1 cellular context compared by ENCODE assay signal in genomic region chr11:47257518-47258316, GRCh38.
A peak's percentile ranks its signal among the peaks of the same experiment; 100 is the strongest.
TF ChIP-seq lines count a peak whose summit lies in the region.

TSS of gene NR1H3 (plus strand) at chr11:47257996. CDS start at chr11:47259217, 1,221 bp downstream.

TF ChIP-seq in HepG2, 621 proteins besides CTCF, POLR2A, EP300 and RAD21 (continued from another document and continues in another):
- peak; percentile 63; the same call in 1 of the 2 replicates for TF ChIP-seq ZFY (CRISPR knock-in tag; IDR thresholded peaks at IDR 0.05)
- peak; percentile 66; the same call in 1 of the 2 replicates for TF ChIP-seq ZNF724P (CRISPR knock-in tag; IDR thresholded peaks at IDR 0.05; ENCODE audit: borderline replicate concordance)
- peak; percentile 22 for TF ChIP-seq XRCC5 (optimal IDR thresholded peaks at IDR 0.05; ENCODE audit: low read length)
- TF ChIP-seq MTF2 (CRISPR knock-in tag; IDR thresholded peaks at IDR 0.05; ENCODE audit: borderline replicate concordance), result peak; percentile 55; the same call in 1 of the 2 replicates
- TF ChIP-seq TERF1 (CRISPR knock-in tag; IDR thresholded peaks at IDR 0.05), result peak; percentile 86
- TF ChIP-seq HNF4G (IDR thresholded peaks at IDR 0.05; ENCODE audit: borderline replicate concordance, low read depth, low read length), result peak; percentile 96
- TF ChIP-seq HNF4G (CRISPR knock-in tag; IDR thresholded peaks at IDR 0.05; ENCODE audit: borderline replicate concordance, low read depth), result 0 out of 2 replicates have a peak, but pooled peaks have one; percentile 70
- TF ChIP-seq MXI1 (IDR thresholded peaks at IDR 0.05; ENCODE audit: borderline replicate concordance, low read depth, low read length), result 0 out of 3 replicates have a peak, but pooled peaks have one; percentile 28
- TF ChIP-seq ZBTB10 (CRISPR knock-in tag; IDR thresholded peaks at IDR 0.05; ENCODE audit: borderline replicate concordance), result no peak
- TF ChIP-seq POLR2AphosphoS5 (IDR thresholded peaks at IDR 0.05; ENCODE audit: low read depth, low read length), result peak; percentile 81
- no peak for TF ChIP-seq CBX2 (IDR thresholded peaks at IDR 0.05; ENCODE audit: low read depth, low read length)
- TF ChIP-seq CBX2 (CRISPR knock-in tag; IDR thresholded peaks at IDR 0.05; ENCODE audit: low read depth), result no peak
- TF ChIP-seq MYC (CRISPR knock-in tag; IDR thresholded peaks at IDR 0.05; ENCODE audit: borderline replicate concordance), result peak; percentile 91
- 0 out of 2 replicates have a peak, but pooled peaks have one; percentile 51 for TF ChIP-seq ZNF441 (CRISPR knock-in tag; IDR thresholded peaks at IDR 0.05; ENCODE audit: borderline replicate concordance)
- no peak for TF ChIP-seq ZNF333 (CRISPR knock-in tag; IDR thresholded peaks at IDR 0.05; ENCODE audit: borderline replicate concordance)
- peak; percentile 54; the same call in 1 of the 2 replicates for TF ChIP-seq RFXAP (CRISPR knock-in tag; IDR thresholded peaks at IDR 0.05; ENCODE audit: borderline replicate concordance)
- 0 out of 2 replicates have a peak, but pooled peaks have one; percentile 40 for TF ChIP-seq PRMT3 (CRISPR knock-in tag; IDR thresholded peaks at IDR 0.05; ENCODE audit: borderline replicate concordance, low read depth)
- TF ChIP-seq ZMYM3 (CRISPR knock-in tag; IDR thresholded peaks at IDR 0.05), result 0 out of 2 replicates have a peak, but pooled peaks have one; percentile 16
- no peak for TF ChIP-seq RBAK (CRISPR knock-in tag; IDR thresholded peaks at IDR 0.05)
- TF ChIP-seq ZNF468 (CRISPR knock-in tag; IDR thresholded peaks at IDR 0.05), result no peak
- 0 out of 2 replicates have a peak, but pooled peaks have one; percentile 16 for TF ChIP-seq CBFB (CRISPR knock-in tag; IDR thresholded peaks at IDR 0.05)
- TF ChIP-seq ATF7-NPFF (CRISPR knock-in tag; IDR thresholded peaks at IDR 0.05; ENCODE audit: low read depth), result peak; percentile 53; the same call in 1 of the 2 replicates
- TF ChIP-seq ZNF501 (CRISPR knock-in tag; IDR thresholded peaks at IDR 0.05), result 0 out of 2 replicates have a peak, but pooled peaks have one; percentile 36
- peak; percentile 30 for TF ChIP-seq ZBTB20 (CRISPR knock-in tag; IDR thresholded peaks at IDR 0.05; ENCODE audit: borderline replicate concordance, low read depth)
- peak; percentile 43; the same call in 1 of the 2 replicates for TF ChIP-seq PHF8 (CRISPR knock-in tag; IDR thresholded peaks at IDR 0.05)
- TF ChIP-seq TAF15 (IDR thresholded peaks at IDR 0.05; ENCODE audit: low read depth, low read length, poor library complexity, severe bottlenecking), result peak; percentile 69
- TF ChIP-seq ZSCAN25 (CRISPR knock-in tag; IDR thresholded peaks at IDR 0.05), result peak; percentile 82
- TF ChIP-seq KAT8 (CRISPR knock-in tag; IDR thresholded peaks at IDR 0.05), result peak; percentile 38
- peak; percentile 55 for TF ChIP-seq KDM2A (CRISPR knock-in tag; IDR thresholded peaks at IDR 0.05; ENCODE audit: borderline replicate concordance, low read depth)
- no peak for TF ChIP-seq ZNF513 (CRISPR knock-in tag; conservative IDR thresholded peaks at IDR 0.05)
- peak; percentile 65 for TF ChIP-seq RARA (CRISPR knock-in tag; IDR thresholded peaks at IDR 0.05)
- TF ChIP-seq REL (CRISPR knock-in tag; conservative IDR thresholded peaks at IDR 0.05), result 0 out of 2 replicates have a peak, but pooled peaks have one; percentile 62
- peak; percentile 40; the same call in 1 of the 2 replicates for TF ChIP-seq KDM5A (IDR thresholded peaks at IDR 0.05; ENCODE audit: borderline replicate concordance, low read length)
- 0 out of 2 replicates have a peak, but pooled peaks have one; percentile 35 for TF ChIP-seq NFKBIZ (CRISPR knock-in tag; IDR thresholded peaks at IDR 0.05)
- peak; percentile 98 for TF ChIP-seq CEBPG (CRISPR knock-in tag; IDR thresholded peaks at IDR 0.05)
- TF ChIP-seq SAFB2 (CRISPR knock-in tag; IDR thresholded peaks at IDR 0.05; ENCODE audit: borderline replicate concordance, low read depth), result no peak
- no peak for TF ChIP-seq SKI (IDR thresholded peaks at IDR 0.05; ENCODE audit: partially characterized antibody)
- TF ChIP-seq SAP130 (CRISPR knock-in tag; IDR thresholded peaks at IDR 0.05; ENCODE audit: low read depth), result peak; percentile 88
- peak; percentile 9 for TF ChIP-seq YY1 (IDR thresholded peaks at IDR 0.05; ENCODE audit: insufficient read depth, insufficient replicate concordance, low read depth, low read length)
- peak; percentile 70; the same call in 1 of the 2 replicates for TF ChIP-seq MTA1 (CRISPR knock-in tag; IDR thresholded peaks at IDR 0.05; ENCODE audit: borderline replicate concordance)
- TF ChIP-seq ZFX (CRISPR knock-in tag; IDR thresholded peaks at IDR 0.05; ENCODE audit: low read depth), result peak; percentile 82
- 0 out of 2 replicates have a peak, but pooled peaks have one; percentile 2 for TF ChIP-seq ZNF230 (CRISPR knock-in tag; IDR thresholded peaks at IDR 0.05)
- peak; percentile 30; the same call in 1 of the 2 replicates for TF ChIP-seq ZNF782 (CRISPR knock-in tag; IDR thresholded peaks at IDR 0.05; ENCODE audit: borderline replicate concordance)
- peak; percentile 54 for TF ChIP-seq IKZF5 (CRISPR knock-in tag; IDR thresholded peaks at IDR 0.05)
- TF ChIP-seq ZSCAN21 (CRISPR knock-in tag; IDR thresholded peaks at IDR 0.05; ENCODE audit: borderline replicate concordance), result peak; percentile 82; the same call in 1 of the 2 replicates
- 0 out of 2 replicates have a peak, but pooled peaks have one; percentile 35 for TF ChIP-seq HINFP (CRISPR knock-in tag; IDR thresholded peaks at IDR 0.05; ENCODE audit: low read depth)
- no peak for TF ChIP-seq ZNF264 (CRISPR knock-in tag; IDR thresholded peaks at IDR 0.05)
- TF ChIP-seq GABPB1 (CRISPR knock-in tag; IDR thresholded peaks at IDR 0.05), result peak; percentile 44; the same call in 1 of the 2 replicates
- TF ChIP-seq ZNF292 (CRISPR knock-in tag; IDR thresholded peaks at IDR 0.05; ENCODE audit: borderline replicate concordance, low read depth), result peak; percentile 86; the same call in 1 of the 2 replicates
- TF ChIP-seq RBM39 (IDR thresholded peaks at IDR 0.05; ENCODE audit: low read depth, low read length, poor library complexity, severe bottlenecking), result peak; percentile 95
- 0 out of 2 replicates have a peak, but pooled peaks have one; percentile 8 for TF ChIP-seq ZNF3 (CRISPR knock-in tag; IDR thresholded peaks at IDR 0.05)
- no peak for TF ChIP-seq IKZF1 (IDR thresholded peaks at IDR 0.05)
- TF ChIP-seq ARID4A (CRISPR knock-in tag; IDR thresholded peaks at IDR 0.05; ENCODE audit: borderline replicate concordance), result peak; percentile 78; the same call in 1 of the 2 replicates
- TF ChIP-seq LCORL (IDR thresholded peaks at IDR 0.05), result no peak
- peak; percentile 98 for TF ChIP-seq LCORL (CRISPR knock-in tag; IDR thresholded peaks at IDR 0.05)
- peak; percentile 42 for TF ChIP-seq CBX1 (IDR thresholded peaks at IDR 0.05; ENCODE audit: low read depth)
- peak; percentile 73 for TF ChIP-seq POLR2G (IDR thresholded peaks at IDR 0.05; ENCODE audit: low read depth, low read length)
- peak; percentile 89 for TF ChIP-seq RXRB (CRISPR knock-in tag; IDR thresholded peaks at IDR 0.05; ENCODE audit: borderline replicate concordance)
- no peak for TF ChIP-seq AGO1 (IDR thresholded peaks at IDR 0.05; ENCODE audit: low read depth, low read length, poor library complexity, severe bottlenecking)
- 0 out of 2 replicates have a peak, but pooled peaks have one; percentile 62 for TF ChIP-seq SPEN (CRISPR knock-in tag; IDR thresholded peaks at IDR 0.05; ENCODE audit: low read depth)
- TF ChIP-seq GABPA (IDR thresholded peaks at IDR 0.05; ENCODE audit: low read depth, low read length), result no peak
- peak; percentile 22; the same call in 1 of the 2 replicates for TF ChIP-seq GABPA (CRISPR knock-in tag; IDR thresholded peaks at IDR 0.05; ENCODE audit: low read depth)
